Comparison of ENCODE assay signal across 8 cellular contexts in the genomic region with DNA sequence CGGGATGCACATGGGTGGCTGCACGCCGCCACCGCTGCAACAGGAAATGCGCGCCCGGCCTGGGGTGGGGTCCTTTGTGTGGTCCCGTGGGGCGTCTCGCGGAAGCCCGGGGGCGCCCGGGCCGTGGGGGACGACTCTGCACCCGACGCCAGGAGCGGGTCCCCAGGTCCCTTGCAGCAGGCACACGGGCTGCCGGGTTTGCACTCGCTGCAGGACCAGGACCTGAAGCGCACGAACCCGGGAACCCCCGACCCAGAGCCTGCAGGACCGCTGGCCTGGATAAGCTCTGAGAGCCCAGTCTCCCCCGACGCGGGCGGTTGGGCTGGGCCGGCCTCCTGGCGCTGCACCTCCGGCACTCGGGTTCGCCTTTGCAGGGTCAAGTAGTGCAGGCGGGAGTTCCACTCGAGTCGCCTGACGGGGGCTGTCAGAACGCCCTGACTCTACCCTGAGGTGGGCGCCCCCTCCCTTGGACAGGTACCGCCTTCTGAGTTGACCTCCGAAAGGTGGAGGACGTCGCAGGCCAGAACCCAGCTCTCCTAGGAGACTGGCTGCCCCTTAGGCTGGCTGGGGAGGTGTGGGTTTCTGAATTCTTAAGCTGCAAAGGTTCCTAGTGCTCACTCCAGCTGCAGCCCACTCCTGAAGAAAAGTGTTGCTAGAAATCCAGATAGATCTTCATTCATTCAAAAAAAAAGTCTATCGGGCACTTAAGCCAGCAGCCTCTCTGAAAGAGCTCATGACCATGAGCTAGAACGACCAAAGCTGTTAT.
DNase-seq lines count a peak whose midpoint lies in the region; ATAC-seq and TF ChIP-seq lines count a peak whose summit lies in the region.

No MANE protein-coding gene starts in this region.

- H3K27me3 ChIP-seq in effector memory CD4-positive, alpha-beta T cell (replicated peaks; ENCODE audit: control insufficient read depth, insufficient read depth, low read length, poor library complexity, severe bottlenecking) = no peaks in the 10 kb centered on the region
- no peaks in the 10 kb centered on the region for H3K27me3 ChIP-seq in mucosa of stomach (ENCODE audit: control insufficient read depth, insufficient read depth, low read length)

- intact Hi-C loops in CD14-positive monocyte (cut with micrococcal nuclease) = loop anchor here in 1 of 2 donors (10.0 kb wide), 1 partner anchor 73 kb away; no protein-coding TSS in a partner anchor

- peak overlapping the region; percentile 28 for H3K9ac ChIP-seq in mucosa of stomach (ENCODE audit: low read length)

- peaks cover 8% of the 10 kb centered on the region for H3K4me1 ChIP-seq in effector memory CD4-positive, alpha-beta T cell (ENCODE audit: control insufficient read depth, insufficient read depth, low read length, poor library complexity, severe bottlenecking)
- peaks cover 4% of the 10 kb centered on the region for H3K4me1 ChIP-seq in mucosa of stomach (ENCODE audit: control insufficient read depth, insufficient read depth, low read length)

- H3K27me3 Mint-ChIP-seq in CD14-positive monocyte (ENCODE audit: low read depth in 3 of 3) = peaks cover 0 to 4% (median 4%) of the 10 kb centered on the region in 3 donors

- DNase-seq in CD14-positive monocyte (ENCODE audit: low spot score) (no peak), NCI-H345 treated with DMSO at 0.1 percent for 48 hours (lab: John Stamatoyannopoulos, UW; ENCODE audit: unreplicated experiment) (peak; percentile 5), NCI-H1694 (lab: John Stamatoyannopoulos, UW) (no peak), COR-L47 (lab: John Stamatoyannopoulos, UW) (no peak)
- no peak for DNase-seq in effector memory CD4-positive, alpha-beta T cell

- peak; percentile 5 for ATAC-seq in GM19468 (IDR thresholded peaks at IDR 0.05; ENCODE audit: extremely low read depth, unreplicated experiment)
- no peak for ATAC-seq in GM18873 (IDR thresholded peaks at IDR 0.05; ENCODE audit: low FRiP score, unreplicated experiment)

- no peaks in the 10 kb centered on the region for H3K9me3 ChIP-seq in effector memory CD4-positive, alpha-beta T cell (ENCODE audit: control insufficient read depth, low read length)
- H3K9me3 ChIP-seq in mucosa of stomach (ENCODE audit: control insufficient read depth, low read length) = no peaks in the 10 kb centered on the region

- peak overlapping the region; percentile 55 for H3K4me3 ChIP-seq in effector memory CD4-positive, alpha-beta T cell (ENCODE audit: insufficient read depth, low read depth, low read length, poor library complexity, severe bottlenecking)
- no peak overlapping the region for H3K4me3 ChIP-seq in mucosa of stomach (ENCODE audit: low read length)

- no peaks in the 10 kb centered on the region for H3K9me3 Mint-ChIP-seq in CD14-positive monocyte

- peaks cover 42% of the 10 kb centered on the region for H3K4me1 Mint-ChIP-seq in CD14-positive monocyte

- H3K36me3 Mint-ChIP-seq in CD14-positive monocyte = peaks cover 4 to 9% of the 10 kb centered on the region in 2 donors

- H3K27ac ChIP-seq in effector memory CD4-positive, alpha-beta T cell (ENCODE audit: insufficient read depth, low read length, poor library complexity, severe bottlenecking) = peak overlapping the region; percentile 55

- no peak overlapping the region for H3K27ac Mint-ChIP-seq in CD14-positive monocyte

- TF ChIP-seq CTCF in CD14-positive monocyte (IDR thresholded peaks at IDR 0.05) = no peak

- no peaks in the 10 kb centered on the region for H3K36me3 ChIP-seq in effector memory CD4-positive, alpha-beta T cell (ENCODE audit: control insufficient read depth, insufficient read depth, low read length)
- H3K36me3 ChIP-seq in mucosa of stomach (ENCODE audit: control insufficient read depth, insufficient read depth, low read length) = no peaks in the 10 kb centered on the region

- peak overlapping the region; percentile 26 to 51 for H3K4me3 Mint-ChIP-seq in CD14-positive monocyte
